22 cellular contexts compared by ENCODE assay signal in the genomic region with DNA sequence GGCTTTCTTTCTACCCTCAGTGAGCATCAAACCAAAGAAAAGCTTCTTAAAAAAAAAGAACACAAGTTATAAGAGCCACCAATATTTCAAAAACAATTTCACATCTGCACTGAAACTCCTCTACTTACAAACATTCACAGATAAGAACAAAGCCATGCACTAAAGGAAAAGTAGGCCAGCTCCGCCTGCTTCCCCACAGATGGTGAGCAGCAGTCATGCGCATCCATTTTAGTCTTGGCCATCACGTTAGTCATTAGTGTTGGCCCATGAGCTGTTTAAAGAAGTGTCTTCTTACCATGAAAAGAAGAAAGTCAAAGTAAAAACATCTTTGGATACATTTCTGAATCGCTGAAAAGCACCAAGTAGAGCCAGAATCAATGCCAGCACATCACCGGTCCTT. TPM values are rescaled to one million over a fixed set of nuclear protein-coding genes. Genes with fewer than 3 reads are reported as not detected.
DNase-seq lines count a peak whose midpoint lies in the region; ATAC-seq and TF ChIP-seq lines count a peak whose summit lies in the region.
"Had no signal": no experiment of that assay in that cellular context is flagged by ENCODE, and none has a peak within 500 bp of the region (broad histone marks: within the 10 kb centered on the region; RNA-seq: fewer than 3 reads in every experiment).

No MANE protein-coding gene starts in this region.

- no peaks in the 10 kb centered on the region for H3K9me3 Mint-ChIP-seq in activated CD4-positive, alpha-beta T cell treated with anti-CD3 and anti-CD28 coated beads for 36 hours (ENCODE audit: low read depth)
- H3K9me3 Mint-ChIP-seq: HFFc6 had no signal

- POLR2A ChIA-PET in activated CD4-positive, alpha-beta T cell treated with anti-CD3 and anti-CD28 coated beads for 36 hours (lab: Charles Lee) = no interaction called here

- H3K4me3 ChIP-seq in kidney epithelial cell (ENCODE audit: low read depth, low read length) (no peak overlapping the region), psoas muscle (no peak overlapping the region)

- CTCF ChIA-PET in activated CD4-positive, alpha-beta T cell treated with anti-CD3 and anti-CD28 coated beads for 36 hours (lab: Charles Lee) = interaction anchor here (0.7 kb wide), 1 partner anchor 9 kb away, joined by 3 read pairs; no protein-coding TSS in a partner anchor

- H3K36me3 ChIP-seq in kidney epithelial cell (ENCODE audit: control insufficient read depth, insufficient read depth, low read length) (no peaks in the 10 kb centered on the region), psoas muscle (ENCODE audit: insufficient read depth in 1 of 2, low read depth in 1 of 2) (no peaks in the 10 kb centered on the region)

- no peaks in the 10 kb centered on the region for H3K4me1 ChIP-seq in psoas muscle

- peak; percentile 45 for ATAC-seq in Right ventricle myocardium superior (ENCODE audit: poor library complexity)
- no peak for ATAC-seq in GM21390 (IDR thresholded peaks at IDR 0.05; ENCODE audit: unreplicated experiment)
- no peak for ATAC-seq in psoas muscle
- ATAC-seq in activated CD4-positive, alpha-beta T cell treated with anti-CD3 and anti-CD28 coated beads for 36 hours = no peak
- ATAC-seq: HepG2, PC-3 had no signal

- 80 to 87% (median 81%) methylated on average over 5 of the region's 5 CpGs for WGBS in psoas muscle, 3 donors

- H3K4me1 Mint-ChIP-seq in activated CD4-positive, alpha-beta T cell treated with anti-CD3 and anti-CD28 coated beads for 36 hours = no peaks in the 10 kb centered on the region

- no peaks in the 10 kb centered on the region for H3K36me3 Mint-ChIP-seq in activated CD4-positive, alpha-beta T cell treated with anti-CD3 and anti-CD28 coated beads for 36 hours (ENCODE audit: low read depth)
- H3K36me3 Mint-ChIP-seq: CD14-positive monocyte had no signal

- no peaks in the 10 kb centered on the region for H3K9me3 ChIP-seq in psoas muscle

- no peaks in the 10 kb centered on the region for H3K27me3 ChIP-seq in kidney epithelial cell (ENCODE audit: control insufficient read depth, insufficient read depth, low read length)
- no peaks in the 10 kb centered on the region for H3K27me3 ChIP-seq in psoas muscle (ENCODE audit: insufficient read depth in 3 of 3, low read length in 2 of 3)

- no peak overlapping the region for H3K27ac ChIP-seq in psoas muscle
- H3K27ac ChIP-seq: KMS-11 had no signal

- no peak overlapping the region for H3K4me3 Mint-ChIP-seq in activated CD4-positive, alpha-beta T cell treated with anti-CD3 and anti-CD28 coated beads for 36 hours
- H3K4me3 Mint-ChIP-seq: CD14-positive monocyte, HFFc6 had no signal

- H3K27ac Mint-ChIP-seq in activated CD4-positive, alpha-beta T cell treated with anti-CD3 and anti-CD28 coated beads for 36 hours = no peak overlapping the region
- H3K27ac Mint-ChIP-seq: CD14-positive monocyte, HFFc6 had no signal

- intact Hi-C loops in Right ventricle myocardium superior (cut with DNase I) = no loop called here
- intact Hi-C loops in cardiac septum (cut with DNase I) = loop anchor here (5.0 kb wide), 1 partner anchor 328 kb away; the partner anchor contains the start of gene FGF18
- intact Hi-C loops in psoas muscle (cut with DNase I) = no loop called here
- intact Hi-C loops in activated CD4-positive, alpha-beta T cell treated with anti-CD3 and anti-CD28 coated beads for 36 hours (cut with DNase I, micrococcal nuclease) = no loop called here

- H3K27me3 Mint-ChIP-seq in activated CD4-positive, alpha-beta T cell treated with anti-CD3 and anti-CD28 coated beads for 36 hours = peaks cover 3% of the 10 kb centered on the region

- no peak for TF ChIP-seq CTCF in kidney epithelial cell (IDR thresholded peaks at IDR 0.05; ENCODE audit: insufficient read depth, low read length, poor library complexity, severe bottlenecking)
- no peak for TF ChIP-seq CTCF in psoas muscle (IDR thresholded peaks at IDR 0.05)

- no peak for DNase-seq in Right ventricle myocardium superior
- no peak for DNase-seq in cardiac septum (ENCODE audit: low spot score)
- peak; percentile 27 for DNase-seq in fibroblast of peridontal ligament (ENCODE audit: extremely low read depth)
- peak; percentile 19 for DNase-seq in kidney epithelial cell (ENCODE audit: low read depth)
- DNase-seq in effector CD4-positive, alpha-beta T cell = no peak
- DNase-seq in psoas muscle = no peak
- no peak for DNase-seq in activated CD4-positive, alpha-beta T cell treated with anti-CD3 and anti-CD28 coated beads for 36 hours
- DNase-seq: COR-L47, DMS153, HFFc6, NCI-H1436, NCI-H2029 treated with DMSO at 0.1 percent for 48 hours, NCI-H510A, NCI-H82, PC-3 had no signal

RNA-seq across cellular contexts. Expression of gene SMIM23, which starts 40.0 kb away (rescaled TPM):
- total RNA-seq in Right ventricle myocardium superior (not detected), cardiac septum (not detected), kidney epithelial cell (not detected in 2 replicates), psoas muscle (not detected)
- polyA plus RNA-seq in psoas muscle = not detected
- total RNA-seq in activated CD4-positive, alpha-beta T cell treated with anti-CD3 and anti-CD28 coated beads for 36 hours = not detected
- total RNA-seq: A172, H4, HepG2, HFFc6, M059J, PC-3 had no signal
- polyA plus RNA-seq: CD14-positive monocyte, HepG2 had no signal

Comparison
In these comparisons a context has a peak if more than half of its experiments do, and no peak if none do; other contexts are left out.
1. DNase-seq: peak in fibroblast of peridontal ligament (single experiment) and kidney epithelial cell (single experiment); none in Right ventricle myocardium superior (single experiment), cardiac septum (single experiment), effector CD4-positive, alpha-beta T cell (single experiment), psoas muscle (0 of 2) and activated CD4-positive, alpha-beta T cell treated with anti-CD3 and anti-CD28 coated beads for 36 hours (single experiment).